21 cellular contexts compared by ENCODE assay signal in genomic region chr2:69544951-69545350, GRCh38.
DNase-seq lines count a peak whose midpoint lies in the region; ATAC-seq and TF ChIP-seq lines count a peak whose summit lies in the region.
"Had no signal": no experiment of that assay in that cellular context is flagged by ENCODE, and none has a peak within 500 bp of the region (broad histone marks: within the 10 kb centered on the region; RNA-seq: fewer than 3 reads in every experiment).

No MANE protein-coding gene starts in this region.

- peaks cover 25% of the 10 kb centered on the region for H3K36me3 Mint-ChIP-seq in activated naive CD8-positive, alpha-beta T cell
- peaks cover 35% of the 10 kb centered on the region for H3K36me3 Mint-ChIP-seq in activated naive CD8-positive, alpha-beta T cell treated with anti-CD3 and anti-CD28 coated beads for 36 hours

- no peaks in the 10 kb centered on the region for H3K27me3 Mint-ChIP-seq in activated naive CD8-positive, alpha-beta T cell
- H3K27me3 Mint-ChIP-seq in activated naive CD8-positive, alpha-beta T cell treated with anti-CD3 and anti-CD28 coated beads for 36 hours = no peaks in the 10 kb centered on the region

- H3K27ac Mint-ChIP-seq in activated naive CD8-positive, alpha-beta T cell = peak overlapping the region; percentile 78
- H3K27ac Mint-ChIP-seq in activated naive CD8-positive, alpha-beta T cell treated with anti-CD3 and anti-CD28 coated beads for 36 hours = no peak overlapping the region
- H3K27ac Mint-ChIP-seq: mesothelial cell of epicardium, nephron had no signal

- no peaks in the 10 kb centered on the region for H3K9me3 Mint-ChIP-seq in activated naive CD8-positive, alpha-beta T cell (ENCODE audit: low read depth)
- H3K9me3 Mint-ChIP-seq in activated naive CD8-positive, alpha-beta T cell treated with anti-CD3 and anti-CD28 coated beads for 36 hours = peaks cover 9% of the 10 kb centered on the region

- no peak for DNase-seq in activated naive CD8-positive, alpha-beta T cell treated with anti-CD3 and anti-CD28 coated beads for 36 hours
- DNase-seq in fibroblast of mammary gland (ENCODE audit: low read depth) = peak; percentile 10
- DNase-seq in pons (ENCODE audit: low spot score) = peak; percentile 87
- DNase-seq in activated CD4-positive, alpha-beta T cell treated with anti-CD3 and anti-CD28 coated beads, Interleukin-2, amount 50 U/mL, for 4 hours = no peak
- DNase-seq in NCI-H1930 (lab: John Stamatoyannopoulos, UW) = no peak
- DNase-seq: activated CD4-positive, CD25-positive, alpha-beta regulatory T cell treated with anti-CD3 and anti-CD28 coated beads, Interleukin-2, amount 50 U/mL, for 72 hours; activated naive CD4-positive, alpha-beta T cell treated with anti-CD3 and anti-CD28 coated beads, Interleukin-2, amount 50 U/mL, for 16 hours; activated T-cell treated with anti-CD3 and anti-CD28 coated beads, Interleukin-2, amount 50 U/mL, for 1 hour; cerebellar nuclear complex; EL; KG1; NCI-H1694; NCI-H526; pancreas had no signal

- no peak for TF ChIP-seq POLR2A in GM18505 (IDR thresholded peaks at IDR 0.05; ENCODE audit: borderline replicate concordance, extremely low read depth, insufficient read depth, insufficient read length)

- no peak for TF ChIP-seq CTCF in fibroblast of mammary gland (conservative IDR thresholded peaks at IDR 0.05; ENCODE audit: control insufficient read depth, insufficient read depth, low read depth, low read length)

- peaks cover 46% of the 10 kb centered on the region for H3K4me1 Mint-ChIP-seq in activated naive CD8-positive, alpha-beta T cell (ENCODE audit: low read depth)
- H3K4me1 Mint-ChIP-seq in activated naive CD8-positive, alpha-beta T cell treated with anti-CD3 and anti-CD28 coated beads for 36 hours = peaks cover 24% of the 10 kb centered on the region
- H3K4me1 Mint-ChIP-seq: mesothelial cell of epicardium had no signal

- no peak overlapping the region for H3K4me3 Mint-ChIP-seq in activated naive CD8-positive, alpha-beta T cell
- no peak overlapping the region for H3K4me3 Mint-ChIP-seq in activated naive CD8-positive, alpha-beta T cell treated with anti-CD3 and anti-CD28 coated beads for 36 hours
- H3K4me3 Mint-ChIP-seq: mesothelial cell of epicardium, nephron had no signal

- no peak overlapping the region for H3K4me3 ChIP-seq in fibroblast of mammary gland (ENCODE audit: control insufficient read depth, low read depth, low read length)
- H3K4me3 ChIP-seq: A549, pancreas, suprapubic skin had no signal

- ATAC-seq in HG02610 (IDR thresholded peaks at IDR 0.05; ENCODE audit: unreplicated experiment) = peak; percentile 13
- no peak for ATAC-seq in GM18505 (IDR thresholded peaks at IDR 0.05; ENCODE audit: unreplicated experiment)
- ATAC-seq: A549, pancreas had no signal

Comparison
In these comparisons a context has a peak if more than half of its experiments do, and no peak if none do; other contexts are left out.
1. DNase-seq: peak in fibroblast of mammary gland (single experiment) and pons (single experiment); none in activated naive CD8-positive, alpha-beta T cell treated with anti-CD3 and anti-CD28 coated beads for 36 hours (single experiment), activated CD4-positive, alpha-beta T cell treated with anti-CD3 and anti-CD28 coated beads, Interleukin-2, amount 50 U/mL, for 4 hours (0 of 2) and NCI-H1930 (0 of 2).